10 cellular contexts compared by ENCODE assay signal in genomic region chr15:41930221-41930866, GRCh38. TPM values are rescaled to one million over a fixed set of nuclear protein-coding genes. Genes with fewer than 3 reads are reported as not detected.
A peak's percentile ranks its signal among the peaks of the same experiment; 100 is the strongest.
DNase-seq lines count a peak whose midpoint lies in the region; ATAC-seq and TF ChIP-seq lines count a peak whose summit lies in the region.
"Had no signal": no experiment of that assay in that cellular context is flagged by ENCODE, and none has a peak within 500 bp of the region (broad histone marks: within the 10 kb centered on the region; RNA-seq: fewer than 3 reads in every experiment).

No MANE protein-coding gene starts in this region.

- peak overlapping the region in 1 of 2 donors; percentile 65 for H3K9ac ChIP-seq in colonic mucosa (ENCODE audit: low read depth in 2 of 2, low read length in 2 of 2)

- no peaks in the 10 kb centered on the region for H3K27me3 ChIP-seq in colonic mucosa

- H3K4me3 ChIP-seq in colonic mucosa = no peak overlapping the region

- H3K9me3 ChIP-seq in colonic mucosa = no peaks in the 10 kb centered on the region

- DNase-seq in AG08395 (ENCODE audit: low spot score) = peak; percentile 97
- DNase-seq in NCI-H226 = peak; percentile 76
- peak; percentile 83 for DNase-seq in colonic mucosa
- peak; percentile 8 for DNase-seq in middle frontal gyrus (ENCODE audit: extremely low spot score, low spot score)
- no peak for DNase-seq in NK-92 treated with Interleukin-12 subunit alpha and Interleukin-12 subunit beta, amount 100 ng/mL, for 24 hours (lab: John Stamatoyannopoulos, UW)
- no peak for DNase-seq in activated naive CD4-positive, alpha-beta T cell treated with anti-CD3 and anti-CD28 coated beads, Interleukin-2, amount 50 U/mL, for 16 hours
- DNase-seq in SHP77 treated with DMSO at 0.1 percent for 48 hours (lab: John Stamatoyannopoulos, UW) = no peak
- DNase-seq: DMS153 had no signal

- H3K36me3 ChIP-seq in colonic mucosa = no peaks in the 10 kb centered on the region

- no peak for TF ChIP-seq CTCF in colonic mucosa (IDR thresholded peaks at IDR 0.05)

- ATAC-seq in activated CD4-positive, CD25-positive, alpha-beta regulatory T cell treated with anti-CD3 and anti-CD28 coated beads, Interleukin-2, amount 50 U/mL, for 24 hours = no peak

- peak overlapping the region; percentile 80 for H3K27ac ChIP-seq in colonic mucosa
- H3K27ac ChIP-seq: HL-60 had no signal

- intact Hi-C loops in colonic mucosa (cut with DNase I) = no loop called here

- peaks cover 47% of the 10 kb centered on the region for H3K4me1 ChIP-seq in colonic mucosa

RNA-seq across cellular contexts. Expression of gene SPTBN5, which starts 36.5 kb away (rescaled TPM):
- 1 to 10 TPM in 1 of 2 donors, under 1 TPM in 1; 0.72 to 2.3 TPM for total RNA-seq in colonic mucosa

RNA-seq across cellular contexts. Expression of gene EHD4, which starts 42.0 kb away (rescaled TPM):
- 10 to 100 TPM; 30.3 to 40.0 TPM for total RNA-seq in colonic mucosa

Comparison
In these comparisons a context has a peak if more than half of its experiments do, and no peak if none do; other contexts are left out.
1. DNase-seq: peak in AG08395 (single experiment), NCI-H226 (single experiment), colonic mucosa (single experiment) and middle frontal gyrus (single experiment); none in NK-92 treated with Interleukin-12 subunit alpha and Interleukin-12 subunit beta, amount 100 ng/mL, for 24 hours (single experiment), activated naive CD4-positive, alpha-beta T cell treated with anti-CD3 and anti-CD28 coated beads, Interleukin-2, amount 50 U/mL, for 16 hours (single experiment) and SHP77 treated with DMSO at 0.1 percent for 48 hours (single experiment).